Comparison of ENCODE assay signal across 18 cellular contexts in genomic region chr13:86960876-86961275, GRCh38.
DNase-seq lines count a peak whose midpoint lies in the region; ATAC-seq and TF ChIP-seq lines count a peak whose summit lies in the region.
"Had no signal": no experiment of that assay in that cellular context is flagged by ENCODE, and none has a peak within 500 bp of the region (broad histone marks: within the 10 kb centered on the region; RNA-seq: fewer than 3 reads in every experiment).

No MANE protein-coding gene starts in this region.

- TF ChIP-seq CTCF in AG10803 (conservative IDR thresholded peaks at IDR 0.05; ENCODE audit: low read length) = no peak
- TF ChIP-seq CTCF in IMR-90 (conservative IDR thresholded peaks at IDR 0.05; ENCODE audit: low read depth, low read length) = no peak
- no peak for TF ChIP-seq CTCF in astrocyte of the spinal cord (IDR thresholded peaks at IDR 0.05; ENCODE audit: low read depth, low read length)
- TF ChIP-seq CTCF in fibroblast of the aortic adventitia (IDR thresholded peaks at IDR 0.05; ENCODE audit: insufficient read depth, low read length) = no peak

- H3K14ac ChIP-seq in IMR-90 (replicated peaks; ENCODE audit: low read depth, low read length) = no peak overlapping the region

- H3K79me1 ChIP-seq in IMR-90 (ENCODE audit: low read depth in 1 of 2, low read length in 2 of 2) = no peaks in the 10 kb centered on the region

- TF ChIP-seq POLR2A in IMR-90 (IDR thresholded peaks at IDR 0.05; ENCODE audit: low read depth, low read length) = no peak

- in situ Hi-C loops in IMR-90 (cut with MboI; ENCODE audit: low sequenced_read_pairs) (no loop called here), astrocyte of the spinal cord (cut with HindIII; ENCODE audit: low sequenced_read_pairs) (no loop called here)

- H3K56ac ChIP-seq in IMR-90 (ENCODE audit: extremely low read depth, insufficient read depth, low read length) = no peak overlapping the region

- intact Hi-C loops in IMR-90 (cut with micrococcal nuclease) = no loop called here

- no peaks in the 10 kb centered on the region for H3K9me1 ChIP-seq in IMR-90 (ENCODE audit: insufficient read depth, low read length)

- no peak overlapping the region for H4K8ac ChIP-seq in IMR-90 (ENCODE audit: low read depth in 2 of 2, low read length in 2 of 2)

- H3K4me3 ChIP-seq in AG10803 (ENCODE audit: low read length) = no peak overlapping the region
- no peak overlapping the region for H3K4me3 ChIP-seq in IMR-90 (ENCODE audit: insufficient read depth, low read depth, low read length)
- no peak overlapping the region for H3K4me3 ChIP-seq in astrocyte of the spinal cord (ENCODE audit: low read depth, low read length)
- H3K4me3 ChIP-seq in fibroblast of the aortic adventitia (ENCODE audit: low read depth, low read length) = no peak overlapping the region
- H3K4me3 ChIP-seq: K562 had no signal

- H2AK9ac ChIP-seq in IMR-90 (replicated peaks; ENCODE audit: low read depth, low read length, poor library complexity) = no peak overlapping the region

- no peak overlapping the region for H3K9ac ChIP-seq in IMR-90 (ENCODE audit: low read depth, low read length)

- no peak overlapping the region for H4K91ac ChIP-seq in IMR-90 (ENCODE audit: insufficient read depth, low read depth, low read length)

- no peak overlapping the region for H2AFZ ChIP-seq in IMR-90 (replicated peaks; ENCODE audit: low read length, poor library complexity)

- no peak overlapping the region for H3K18ac ChIP-seq in IMR-90 (ENCODE audit: low read depth, low read length)

- CTCF ChIA-PET in IMR-90 (lab: Yijun Ruan, JAX) = no interaction called here

- H4K20me1 ChIP-seq in IMR-90 (ENCODE audit: insufficient read depth, low read length) = no peaks in the 10 kb centered on the region

- H3K4me1 ChIP-seq in IMR-90 (ENCODE audit: control insufficient read depth, insufficient read depth, low read length) = no peaks in the 10 kb centered on the region
- H3K4me1 ChIP-seq: Caco-2 had no signal

- no peaks in the 10 kb centered on the region for H3K9me3 ChIP-seq in IMR-90 (ENCODE audit: control insufficient read depth, insufficient read depth, low read length)
- H3K9me3 ChIP-seq: Caco-2 had no signal

- ATAC-seq in IMR-90 (ENCODE audit: low read depth) (peak; percentile 24; the same call in 1 of the 2 replicates), GM21619 (IDR thresholded peaks at IDR 0.05; ENCODE audit: unreplicated experiment) (no peak)
- ATAC-seq: K562 had no signal

- no peak overlapping the region for H2BK15ac ChIP-seq in IMR-90 (ENCODE audit: low read depth, low read length)

- POLR2A ChIA-PET in IMR-90 (lab: Charles Lee; ENCODE audit: unreplicated experiment) = no interaction called here

- no TSS peak for BruUV-seq in IMR-90 (replicated peaks; lab: Mats Ljungman, UMichigan)

- no peak overlapping the region for H2BK5ac ChIP-seq in IMR-90 (ENCODE audit: low read depth, low read length, poor library complexity, severe bottlenecking)

- no peak overlapping the region for H3K4me2 ChIP-seq in IMR-90 (ENCODE audit: low read depth, low read length)

- no peak overlapping the region for H2AK5ac ChIP-seq in IMR-90 (ENCODE audit: low read depth, low read length)

- TF ChIP-seq RAD21 in IMR-90 (IDR thresholded peaks at IDR 0.05; ENCODE audit: low read length) = no peak

- H3K36me3 ChIP-seq in IMR-90 (ENCODE audit: control insufficient read depth, insufficient read depth, low read length) = no peaks in the 10 kb centered on the region

- H2BK20ac ChIP-seq in IMR-90 (ENCODE audit: low read depth, low read length) = no peak overlapping the region

- DNase-seq in AG10803 (ENCODE audit: low read depth) (peak; percentile 20), IMR-90 (peak; percentile 33), astrocyte of the spinal cord (ENCODE audit: low read depth, low spot score) (peak; percentile 63), fibroblast of the aortic adventitia (ENCODE audit: low read depth) (peak; percentile 3), NCI-H748 treated with DMSO at 0.1 percent for 48 hours (lab: John Stamatoyannopoulos, UW) (no peak), NCI-H1105 (lab: John Stamatoyannopoulos, UW) (no peak), HK-2 (ENCODE audit: unreplicated experiment) (no peak)
- DNase-seq: Caco-2; CD4-positive, alpha-beta T cell; GF-D8; MV-4-11; NCI-H1417; NCI-H187; NCI-H2107; NCI-H2227 treated with DMSO at 0.1 percent for 48 hours; NCI-H524 treated with DMSO at 0.1 percent for 48 hours had no signal

- H4K5ac ChIP-seq in IMR-90 (ENCODE audit: low read depth, low read length) = no peak overlapping the region

- no peak overlapping the region for H2BK120ac ChIP-seq in IMR-90 (ENCODE audit: low read depth, low read length)

- H3K27me3 ChIP-seq in IMR-90 (ENCODE audit: control insufficient read depth, insufficient read depth, low read length) = no peaks in the 10 kb centered on the region

- dilution Hi-C loops in IMR-90 (cut with HindIII; ENCODE audit: low sequenced_read_pairs, unreplicated experiment) = no loop called here

- no peak overlapping the region for H3K27ac ChIP-seq in IMR-90 (ENCODE audit: insufficient read depth, low read length)

- H3K23ac ChIP-seq in IMR-90 (ENCODE audit: low read depth, low read length) = no peak overlapping the region

- H3K4ac ChIP-seq in IMR-90 (ENCODE audit: low read depth, low read length) = no peak overlapping the region

TF ChIP-seq in IMR-90, 13 proteins besides CTCF, POLR2A, EP300 and RAD21:
- no peak for TF ChIP-seq FOS (IDR thresholded peaks at IDR 0.05; ENCODE audit: low read depth, low read length)
- no peak for TF ChIP-seq MAFK (IDR thresholded peaks at IDR 0.05; ENCODE audit: low read depth, low read length)
- no peak for TF ChIP-seq MXI1 (IDR thresholded peaks at IDR 0.05; ENCODE audit: borderline replicate concordance, low read depth, low read length)
- TF ChIP-seq RCOR1 (IDR thresholded peaks at IDR 0.05; ENCODE audit: insufficient replicate concordance, low read length) = no peak
- no peak for TF ChIP-seq CHD1 (IDR thresholded peaks at IDR 0.05; ENCODE audit: low read depth, low read length)
- no peak for TF ChIP-seq SMC3 (IDR thresholded peaks at IDR 0.05; ENCODE audit: low read depth, low read length)
- TF ChIP-seq BHLHE40 (IDR thresholded peaks at IDR 0.05; ENCODE audit: low read depth, low read length) = no peak
- TF ChIP-seq ELK1 (IDR thresholded peaks at IDR 0.05; ENCODE audit: borderline replicate concordance, low read depth, low read length) = no peak
- TF ChIP-seq USF2 (IDR thresholded peaks at IDR 0.05; ENCODE audit: low read depth, low read length) = no peak
- no peak for TF ChIP-seq CEBPB (IDR thresholded peaks at IDR 0.05; ENCODE audit: low read depth, low read length)
- no peak for TF ChIP-seq MAZ (IDR thresholded peaks at IDR 0.05; ENCODE audit: borderline replicate concordance, low read depth, low read length)
- no peak for TF ChIP-seq NFE2L2 (IDR thresholded peaks at IDR 0.05; ENCODE audit: low read depth, low read length)
- TF ChIP-seq RFX5 (IDR thresholded peaks at IDR 0.05; ENCODE audit: low read depth, low read length) = no peak

Comparison
In these comparisons a context has a peak if more than half of its experiments do, and no peak if none do; other contexts are left out.
1. DNase-seq: peak in AG10803 (single experiment), IMR-90 (single experiment), astrocyte of the spinal cord (single experiment) and fibroblast of the aortic adventitia (single experiment); none in NCI-H748 treated with DMSO at 0.1 percent for 48 hours (single experiment), NCI-H1105 (single experiment) and HK-2 (single experiment).